ENCODE assay signal across 21 cellular contexts in genomic region chr13:31225180-31225579, GRCh38.
"Had no signal": no experiment of that assay in that cellular context is flagged by ENCODE, and none has a peak within 500 bp of the region (broad histone marks: within the 10 kb centered on the region; RNA-seq: fewer than 3 reads in every experiment).

No MANE protein-coding gene starts in this region.

- H3K4me3 ChIP-seq: colonic mucosa, lower lobe of right lung, pancreas, right lobe of liver, tibial artery, upper lobe of left lung, vagina had no signal

- H3K27me3 ChIP-seq: colonic mucosa, foreskin keratinocyte, pancreas, right lobe of liver, tibial artery, upper lobe of left lung, vagina had no signal

- DNase-seq: colonic mucosa; dermis blood vessel endothelial cell; erythroblast; foreskin keratinocyte; hypothalamus; kidney glomerular epithelial cell; lower lobe of right lung; midbrain; occipital lobe; pancreas; right lobe of liver; stimulated activated CD4-positive, alpha-beta T cell treated with anti-CD3 and anti-CD28 coated beads, Interleukin-4, amount 100 ng/mL, for 1 hour; stimulated activated CD8-positive, alpha-beta memory T cell treated with anti-CD3 and anti-CD28 coated beads, Interleukin-4, amount 100 ng/mL, for 48 hours; stimulated activated naive CD8-positive, alpha-beta T cell treated with anti-CD3 and anti-CD28 coated beads, Interleukin-15, Interleukin-2, amounts not matched to agents 100 U/mL and 50 U/mL, for 24 hours; tibial artery; upper lobe of left lung had no signal

- H3K27me3 Mint-ChIP-seq: memory B cell; natural killer cell treated with Interleukin-12 subunit alpha and Interleukin-12 subunit beta and Interleukin-15 and Interleukin-18, amount 100 ng/mL, for 72 hours had no signal

- H3K27ac Mint-ChIP-seq: memory B cell; natural killer cell treated with Interleukin-12 subunit alpha and Interleukin-12 subunit beta and Interleukin-15 and Interleukin-18, amount 100 ng/mL, for 72 hours; stimulated activated effector memory CD8-positive, alpha-beta T cell treated with anti-CD3 and anti-CD28 coated beads, Interleukin-12 subunit alpha, Interleukin-12 subunit beta, amount 100 ng/mL, for 72 hours had no signal

- H3K4me3 Mint-ChIP-seq: memory B cell; natural killer cell treated with Interleukin-12 subunit alpha and Interleukin-12 subunit beta and Interleukin-15 and Interleukin-18, amount 100 ng/mL, for 72 hours; stimulated activated effector memory CD8-positive, alpha-beta T cell treated with anti-CD3 and anti-CD28 coated beads, Interleukin-12 subunit alpha, Interleukin-12 subunit beta, amount 100 ng/mL, for 72 hours had no signal

- H3K27ac ChIP-seq: colonic mucosa, foreskin keratinocyte, lower lobe of right lung, pancreas, right lobe of liver, tibial artery, upper lobe of left lung, vagina had no signal

- H3K36me3 ChIP-seq: colonic mucosa, lower lobe of right lung, pancreas, right lobe of liver, upper lobe of left lung, vagina had no signal

- H3K36me3 Mint-ChIP-seq: natural killer cell treated with Interleukin-12 subunit alpha and Interleukin-12 subunit beta and Interleukin-15 and Interleukin-18, amount 100 ng/mL, for 72 hours; stimulated activated effector memory CD8-positive, alpha-beta T cell treated with anti-CD3 and anti-CD28 coated beads, Interleukin-12 subunit alpha, Interleukin-12 subunit beta, amount 100 ng/mL, for 72 hours had no signal

- ATAC-seq: foreskin keratinocyte; left lobe of liver; natural killer cell treated with Interleukin-12 subunit alpha and Interleukin-12 subunit beta and Interleukin-15 and Interleukin-18, amount 100 ng/mL, for 72 hours; pancreas; right lobe of liver; stimulated activated effector memory CD8-positive, alpha-beta T cell treated with anti-CD3 and anti-CD28 coated beads, Interleukin-12 subunit alpha, Interleukin-12 subunit beta, amount 100 ng/mL, for 72 hours; stimulated activated naive CD8-positive, alpha-beta T cell treated with anti-CD3 and anti-CD28 coated beads, Interleukin-15, Interleukin-2, amounts not matched to agents 100 U/mL and 50 U/mL, for 24 hours had no signal

- H3K4me1 Mint-ChIP-seq: memory B cell; stimulated activated effector memory CD8-positive, alpha-beta T cell treated with anti-CD3 and anti-CD28 coated beads, Interleukin-12 subunit alpha, Interleukin-12 subunit beta, amount 100 ng/mL, for 72 hours had no signal

- H3K9me3 ChIP-seq: colonic mucosa, lower lobe of right lung, pancreas, right lobe of liver, tibial artery, upper lobe of left lung, vagina had no signal

- H3K4me1 ChIP-seq: colonic mucosa, foreskin keratinocyte, lower lobe of right lung, pancreas, tibial artery, upper lobe of left lung, vagina had no signal

- H3K9me3 Mint-ChIP-seq: memory B cell; natural killer cell treated with Interleukin-12 subunit alpha and Interleukin-12 subunit beta and Interleukin-15 and Interleukin-18, amount 100 ng/mL, for 72 hours; stimulated activated effector memory CD8-positive, alpha-beta T cell treated with anti-CD3 and anti-CD28 coated beads, Interleukin-12 subunit alpha, Interleukin-12 subunit beta, amount 100 ng/mL, for 72 hours had no signal
